ENCODE assay signal across 8 cellular contexts in genomic region chr15:51970132-51970817, GRCh38. TPM values are rescaled to one million over a fixed set of nuclear protein-coding genes. Genes with fewer than 3 reads are reported as not detected.
A peak's percentile ranks its signal among the peaks of the same experiment; 100 is the strongest.
DNase-seq lines count a peak whose midpoint lies in the region; ATAC-seq, FAIRE-seq and TF ChIP-seq lines count a peak whose summit lies in the region.

No MANE protein-coding gene starts in this region.

- DNase-seq in activated CD4-positive, alpha-beta T cell treated with anti-CD3 and anti-CD28 coated beads, Interleukin-2, amount 10 ng/mL, durations not matched to agents 7 days and 5 days, result no peak
- DNase-seq in activated CD4-positive, alpha-beta T cell treated with anti-CD3 and anti-CD28 coated beads for 1 hour, result no peak
- no peak for DNase-seq in fibroblast of villous mesenchyme (ENCODE audit: low read depth)
- no peak for DNase-seq in stimulated activated effector memory CD8-positive, alpha-beta T cell treated with anti-CD3 and anti-CD28 coated beads, Interleukin-12 subunit alpha, Interleukin-12 subunit beta, amount 100 ng/mL, for 72 hours (ENCODE audit: low spot score in 2 of 2)
- no peak for DNase-seq in D721Med (ENCODE audit: insufficient read length, low spot score)
- DNase-seq in GM19238 (ENCODE audit: insufficient read length, low spot score), result no peak

- no peak overlapping the region for H2AFZ ChIP-seq in SU-DHL-6 (ENCODE audit: low read depth, low read length, severe bottlenecking)

- no peaks in the 10 kb centered on the region for H3K36me3 ChIP-seq in SU-DHL-6 (ENCODE audit: low read length)

- peaks cover 29% of the 10 kb centered on the region for H3K36me3 Mint-ChIP-seq in activated CD4-positive, alpha-beta T cell treated with anti-CD3 and anti-CD28 coated beads, Interleukin-2, amount 10 ng/mL, durations not matched to agents 7 days and 5 days (ENCODE audit: low read depth)
- peaks cover 27% of the 10 kb centered on the region for H3K36me3 Mint-ChIP-seq in stimulated activated effector memory CD8-positive, alpha-beta T cell treated with anti-CD3 and anti-CD28 coated beads, Interleukin-12 subunit alpha, Interleukin-12 subunit beta, amount 100 ng/mL, for 72 hours

- no peak overlapping the region for H3K27ac ChIP-seq in SU-DHL-6 (ENCODE audit: low read depth, low read length)

- peak overlapping the region; percentile 91 for H3K27ac Mint-ChIP-seq in activated CD4-positive, alpha-beta T cell treated with anti-CD3 and anti-CD28 coated beads, Interleukin-2, amount 10 ng/mL, durations not matched to agents 7 days and 5 days
- peak overlapping the region; percentile 99 for H3K27ac Mint-ChIP-seq in stimulated activated effector memory CD8-positive, alpha-beta T cell treated with anti-CD3 and anti-CD28 coated beads, Interleukin-12 subunit alpha, Interleukin-12 subunit beta, amount 100 ng/mL, for 72 hours

- FAIRE-seq in D721Med (lab: Jason Lieb, UNC), result no peak

- no peaks in the 10 kb centered on the region for H3K27me3 Mint-ChIP-seq in activated CD4-positive, alpha-beta T cell treated with anti-CD3 and anti-CD28 coated beads, Interleukin-2, amount 10 ng/mL, durations not matched to agents 7 days and 5 days

- peak overlapping the region; percentile 92 for H3K4me3 Mint-ChIP-seq in activated CD4-positive, alpha-beta T cell treated with anti-CD3 and anti-CD28 coated beads, Interleukin-2, amount 10 ng/mL, durations not matched to agents 7 days and 5 days
- peak overlapping the region; percentile 99 for H3K4me3 Mint-ChIP-seq in stimulated activated effector memory CD8-positive, alpha-beta T cell treated with anti-CD3 and anti-CD28 coated beads, Interleukin-12 subunit alpha, Interleukin-12 subunit beta, amount 100 ng/mL, for 72 hours

- TF ChIP-seq CTCF in SU-DHL-6 (IDR thresholded peaks at IDR 0.05; ENCODE audit: insufficient read depth, low read length, poor library complexity, severe bottlenecking) (no peak), fibroblast of villous mesenchyme (IDR thresholded peaks at IDR 0.05; ENCODE audit: insufficient read depth, low read depth, low read length) (no peak), D721Med (IDR thresholded peaks at IDR 0.05; ENCODE audit: insufficient read depth, missing control alignments) (no peak)

- POLR2A ChIA-PET in activated CD4-positive, alpha-beta T cell treated with anti-CD3 and anti-CD28 coated beads, Interleukin-2, amount 10 ng/mL, durations not matched to agents 7 days and 5 days (lab: Charles Lee), result no interaction called here

- CTCF ChIA-PET in activated CD4-positive, alpha-beta T cell treated with anti-CD3 and anti-CD28 coated beads, Interleukin-2, amount 10 ng/mL, durations not matched to agents 7 days and 5 days (lab: Charles Lee), result interaction anchor here (1.2 to 1.6 kb wide), 2 partner anchors 8 to 84 kb away, joined by 3 read pairs; no protein-coding TSS in a partner anchor

- no peaks in the 10 kb centered on the region for H4K20me1 ChIP-seq in SU-DHL-6 (ENCODE audit: low read depth, low read length)

- H3K9me2 ChIP-seq in SU-DHL-6 (replicated peaks; ENCODE audit: insufficient read depth, low read length), result no peaks in the 10 kb centered on the region

- H3K9ac ChIP-seq in SU-DHL-6 (ENCODE audit: low read length), result peak overlapping the region; percentile 94

- H3K4me3 ChIP-seq in SU-DHL-6 (ENCODE audit: insufficient read depth, low read length, poor library complexity, severe bottlenecking) (peak overlapping the region; percentile 88), fibroblast of villous mesenchyme (ENCODE audit: low read depth, low read length) (peak overlapping the region; percentile 75)

- H3K4me2 ChIP-seq in SU-DHL-6 (ENCODE audit: low read depth, low read length, poor library complexity, severe bottlenecking), result peak overlapping the region; percentile 71

- H3K27me3 ChIP-seq in SU-DHL-6 (ENCODE audit: low read length), result no peaks in the 10 kb centered on the region

- H3K4me1 Mint-ChIP-seq in activated CD4-positive, alpha-beta T cell treated with anti-CD3 and anti-CD28 coated beads, Interleukin-2, amount 10 ng/mL, durations not matched to agents 7 days and 5 days, result peaks cover 34% of the 10 kb centered on the region
- H3K4me1 Mint-ChIP-seq in stimulated activated effector memory CD8-positive, alpha-beta T cell treated with anti-CD3 and anti-CD28 coated beads, Interleukin-12 subunit alpha, Interleukin-12 subunit beta, amount 100 ng/mL, for 72 hours, result peaks cover 27% of the 10 kb centered on the region

- ATAC-seq in stimulated activated effector memory CD8-positive, alpha-beta T cell treated with anti-CD3 and anti-CD28 coated beads, Interleukin-12 subunit alpha, Interleukin-12 subunit beta, amount 100 ng/mL, for 72 hours, result no peak
- ATAC-seq in GM18870 (IDR thresholded peaks at IDR 0.05; ENCODE audit: unreplicated experiment), result no peak

- H3F3A ChIP-seq in SU-DHL-6 (ENCODE audit: insufficient read depth), result no peaks in the 10 kb centered on the region

- H3K9me3 ChIP-seq in SU-DHL-6 (ENCODE audit: insufficient read depth, low read length), result no peaks in the 10 kb centered on the region

- H3K9me3 Mint-ChIP-seq in activated CD4-positive, alpha-beta T cell treated with anti-CD3 and anti-CD28 coated beads, Interleukin-2, amount 10 ng/mL, durations not matched to agents 7 days and 5 days, result peaks cover 10% of the 10 kb centered on the region
- peaks cover 7% of the 10 kb centered on the region for H3K9me3 Mint-ChIP-seq in stimulated activated effector memory CD8-positive, alpha-beta T cell treated with anti-CD3 and anti-CD28 coated beads, Interleukin-12 subunit alpha, Interleukin-12 subunit beta, amount 100 ng/mL, for 72 hours

- peaks cover 62% of the 10 kb centered on the region for H3K79me2 ChIP-seq in SU-DHL-6 (ENCODE audit: insufficient read depth, low read length)

RNA-seq across cellular contexts. Expression of gene LEO1, which starts 1.3 kb away (rescaled TPM):
- 10 to 100 TPM; 32.0 to 34.4 TPM for total RNA-seq in activated CD4-positive, alpha-beta T cell treated with anti-CD3 and anti-CD28 coated beads, Interleukin-2, amount 10 ng/mL, durations not matched to agents 7 days and 5 days
- 22.2 and 28.1 TPM in 2 replicates for total RNA-seq in fibroblast of villous mesenchyme

RNA-seq across cellular contexts. Expression of gene MAPK6, which starts 48.7 kb away (rescaled TPM):
- 10 to 100 TPM; 23.4 to 25.4 TPM for total RNA-seq in activated CD4-positive, alpha-beta T cell treated with anti-CD3 and anti-CD28 coated beads, Interleukin-2, amount 10 ng/mL, durations not matched to agents 7 days and 5 days
- 108 and 135 TPM in 2 replicates for total RNA-seq in fibroblast of villous mesenchyme
